In the genomic region with DNA sequence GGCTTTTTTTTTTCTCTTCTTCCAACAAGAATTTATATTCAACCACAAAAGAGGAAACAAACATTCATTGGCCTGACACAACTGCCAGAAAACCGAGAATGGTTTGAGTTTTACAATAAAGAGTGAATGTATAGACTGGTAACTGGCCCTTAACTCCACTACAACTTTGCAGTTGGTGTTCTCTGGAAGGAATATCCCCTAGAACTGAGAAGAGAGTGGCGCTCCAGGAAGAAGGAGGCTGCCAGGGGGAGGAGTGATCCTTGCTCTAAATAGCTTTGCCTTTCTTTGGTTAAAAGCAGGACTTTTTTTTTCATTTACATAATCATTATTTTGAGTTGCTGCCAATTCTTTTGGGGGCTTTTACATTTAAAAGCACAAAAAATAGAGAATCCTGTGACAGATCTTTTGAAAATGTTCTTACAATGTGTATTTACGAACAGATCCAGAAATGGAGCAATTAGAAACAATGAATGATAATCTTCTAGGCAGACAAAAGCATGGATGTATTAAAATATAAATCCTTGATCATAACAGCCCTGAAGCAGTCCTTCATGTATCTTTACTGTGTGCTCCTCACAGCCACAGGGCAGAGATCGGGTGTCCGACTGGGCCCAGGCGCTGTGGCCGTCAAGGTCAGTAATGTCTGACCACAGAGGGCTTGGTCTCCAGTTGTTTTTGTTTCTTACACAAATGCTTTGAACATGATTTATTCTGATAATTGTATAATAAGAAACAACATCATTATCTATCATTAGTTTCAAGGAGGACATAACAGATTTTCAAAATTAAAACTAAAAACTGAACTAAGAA, we compare ENCODE assay signal across 17 cellular contexts.
A peak's percentile ranks its signal among the peaks of the same experiment; 100 is the strongest.
DNase-seq lines count a peak whose midpoint lies in the region; ATAC-seq lines count a peak whose summit lies in the region.
"Had no signal": no experiment of that assay in that cellular context is flagged by ENCODE, and none has a peak within 500 bp of the region (broad histone marks: within the 10 kb centered on the region; RNA-seq: fewer than 3 reads in every experiment).

No MANE protein-coding gene starts in this region.

- no CpG with 5 or more reads among the region's 7 CpGs for whole genome bisulfite sequencing in mesodermal cell (ENCODE audit: insufficient coverage in 2 of 2), 2 experiments

- peak overlapping the region; percentile 43 for H3K27ac ChIP-seq in mesodermal cell (ENCODE audit: low read depth, low read length, severe bottlenecking)
- H3K27ac ChIP-seq: breast epithelium, gastroesophageal sphincter, ovary, upper lobe of right lung had no signal

- DNase-seq in NCI-H2029 treated with DMSO at 0.1 percent for 48 hours (lab: John Stamatoyannopoulos, UW) = peak; percentile 90
- DNase-seq in NCI-H2029 (lab: John Stamatoyannopoulos, UW) = no peak
- peak; percentile 31 for DNase-seq in G401 (ENCODE audit: low spot score)
- DNase-seq in NCI-H748 (lab: John Stamatoyannopoulos, UW; ENCODE audit: unreplicated experiment) = peak; percentile 52
- no peak for DNase-seq in hypothalamus (lab: John Stamatoyannopoulos, UW)
- DNase-seq: ACHN; activated CD4-positive, alpha-beta T cell treated with anti-CD3 and anti-CD28 coated beads, Interleukin-2, amount 10 ng/mL, durations not matched to agents 24 days and 14 days; MM.1S; stimulated activated CD4-positive, alpha-beta T cell treated with anti-CD3 and anti-CD28 coated beads, Interleukin-4, amount 100 ng/mL, for 1 hour had no signal

- H3K4me1 ChIP-seq in mesodermal cell (ENCODE audit: control insufficient read depth, insufficient read depth, low read length, poor library complexity, severe bottlenecking) = no peaks in the 10 kb centered on the region
- H3K4me1 ChIP-seq: breast epithelium, upper lobe of right lung had no signal

- no peaks in the 10 kb centered on the region for H3K36me3 ChIP-seq in mesodermal cell (ENCODE audit: control insufficient read depth, insufficient read depth, low read length)
- H3K36me3 ChIP-seq: breast epithelium, gastroesophageal sphincter, ovary, upper lobe of right lung had no signal

- ATAC-seq in GM21423 (IDR thresholded peaks at IDR 0.05; ENCODE audit: unreplicated experiment) (no peak), GM19455 (IDR thresholded peaks at IDR 0.05; ENCODE audit: unreplicated experiment) (no peak)
- ATAC-seq: gastroesophageal sphincter, left lobe of liver had no signal

- in situ Hi-C loops in G401 (cut with HindIII; ENCODE audit: low sequenced_read_pairs) = no loop called here

- H3K4me3 ChIP-seq in mesodermal cell (ENCODE audit: extremely low read depth, insufficient read depth, low read length, poor library complexity, severe bottlenecking) = no peak overlapping the region
- H3K4me3 ChIP-seq: breast epithelium, gastroesophageal sphincter, ovary, upper lobe of right lung had no signal

- no peaks in the 10 kb centered on the region for H3K9me3 ChIP-seq in mesodermal cell (ENCODE audit: control insufficient read depth, low read length)
- H3K9me3 ChIP-seq: breast epithelium, gastroesophageal sphincter, ovary, upper lobe of right lung had no signal

Comparison
In these comparisons a context has a peak if more than half of its experiments do, and no peak if none do; other contexts are left out.
1. DNase-seq: peak in NCI-H2029 treated with DMSO at 0.1 percent for 48 hours (single experiment), G401 (single experiment) and NCI-H748 (single experiment); none in NCI-H2029 (single experiment) and hypothalamus (0 of 51).